ENCODE assay signal across 14 cellular contexts in the genomic region with DNA sequence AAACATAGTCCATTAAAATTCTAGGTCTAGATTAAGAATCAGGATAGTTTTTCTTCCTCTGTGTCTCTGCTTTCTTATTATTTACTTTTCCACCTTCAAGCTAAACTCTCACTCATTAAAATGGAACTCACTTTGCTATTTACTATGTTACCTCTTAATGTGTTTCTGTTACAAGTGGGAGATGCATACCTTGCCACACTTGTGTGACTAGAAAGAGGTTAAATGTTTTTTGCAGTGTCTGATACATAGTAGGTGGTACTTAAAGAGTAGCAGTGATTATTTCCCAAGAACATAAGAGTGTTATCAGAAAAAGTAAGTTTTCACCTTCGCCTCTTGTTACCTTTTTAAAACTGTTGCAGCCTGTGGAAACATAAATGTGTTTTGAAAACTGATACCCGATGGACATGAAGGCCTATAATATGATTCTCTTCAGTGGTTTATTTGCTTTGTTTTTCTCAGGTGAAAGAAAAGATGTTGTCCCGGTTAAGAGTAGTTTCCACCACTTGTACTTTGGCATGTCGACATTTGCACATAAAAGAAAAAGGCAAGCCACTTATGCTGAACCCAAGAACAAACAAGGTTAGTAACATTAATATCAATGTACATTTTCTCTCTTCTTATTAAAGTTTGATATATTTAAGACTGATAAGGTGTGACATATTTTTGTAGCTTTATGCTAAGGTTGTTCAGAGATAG. TPM values are rescaled to one million over a fixed set of nuclear protein-coding genes. Genes with fewer than 3 reads are reported as not detected.
A peak's percentile ranks its signal among the peaks of the same experiment; 100 is the strongest.
DNase-seq lines count a peak whose midpoint lies in the region; TF ChIP-seq lines count a peak whose summit lies in the region.
"Had no signal": no experiment of that assay in that cellular context is flagged by ENCODE, and none has a peak within 500 bp of the region (broad histone marks: within the 10 kb centered on the region; RNA-seq: fewer than 3 reads in every experiment).

No MANE protein-coding gene starts in this region.

- no peak overlapping the region for H3K4me3 ChIP-seq in HEK293 (ENCODE audit: low read depth, low read length)
- no peak overlapping the region for H3K4me3 ChIP-seq in stomach
- no peak overlapping the region for H3K4me3 ChIP-seq in MG63
- H3K4me3 ChIP-seq: GM12878, SK-N-MC had no signal

- peaks cover 8% of the 10 kb centered on the region for H3K9me3 Mint-ChIP-seq in activated CD4-positive, alpha-beta T cell treated with anti-CD3 and anti-CD28 coated beads, Interleukin-2, amount 10 ng/mL, durations not matched to agents 7 days and 5 days

- intact Hi-C loops in stomach (cut with DNase I; ENCODE audit: low total_unique reads): no loop called here

- POLR2A ChIA-PET in HEK293 (lab: Yijun Ruan, JAX): interaction anchor here (0.5 to 0.7 kb wide), 2 partner anchors 12 to 71 kb away, joined by 3 to 5 read pairs; no protein-coding TSS in a partner anchor
- POLR2A ChIA-PET in activated CD4-positive, alpha-beta T cell treated with anti-CD3 and anti-CD28 coated beads, Interleukin-2, amount 10 ng/mL, durations not matched to agents 7 days and 5 days (lab: Charles Lee): no interaction called here

- no peaks in the 10 kb centered on the region for H3K27me3 ChIP-seq in stomach
- H3K27me3 ChIP-seq in MG63: no peaks in the 10 kb centered on the region

- H3K9me3 ChIP-seq in HEK293 (ENCODE audit: control insufficient read depth, insufficient read depth, low read depth, low read length) (no peaks in the 10 kb centered on the region), stomach (peaks cover 0 to 6% (median 0%) of the 10 kb centered on the region in 4 donors), MG63 (no peaks in the 10 kb centered on the region)

- H3K27ac ChIP-seq in HEK293 (ENCODE audit: extremely low read depth, low read depth, low read length) (0 out of 2 replicates have a peak overlapping the region, but pooled peaks have one; percentile 9), stomach (peak overlapping the region in 4 of 5 donors; percentile 36 to 62 (median 60))
- H3K27ac ChIP-seq: SK-N-MC had no signal

- peaks cover 2% of the 10 kb centered on the region for H3K4me1 ChIP-seq in HEK293 (ENCODE audit: control insufficient read depth, insufficient read depth, low read length)
- H3K4me1 ChIP-seq in stomach: peaks cover 0 to 35% (median 3%) of the 10 kb centered on the region in 4 donors

- H3K36me3 Mint-ChIP-seq in activated CD4-positive, alpha-beta T cell treated with anti-CD3 and anti-CD28 coated beads, Interleukin-2, amount 10 ng/mL, durations not matched to agents 7 days and 5 days (ENCODE audit: low read depth): peaks cover 60% of the 10 kb centered on the region

- CTCF ChIA-PET in HEK293 (lab: Yijun Ruan, JAX): interaction anchor here (0.6 to 1.3 kb wide), 3 partner anchors 10 to 88 kb away, joined by 3 read pairs; no protein-coding TSS in a partner anchor
- CTCF ChIA-PET in activated CD4-positive, alpha-beta T cell treated with anti-CD3 and anti-CD28 coated beads, Interleukin-2, amount 10 ng/mL, durations not matched to agents 7 days and 5 days (lab: Charles Lee): interaction anchor here (0.6 to 0.7 kb wide), 2 partner anchors 13 to 141 kb away, joined by 3 read pairs; no protein-coding TSS in a partner anchor

- H3K4me1 Mint-ChIP-seq in activated CD4-positive, alpha-beta T cell treated with anti-CD3 and anti-CD28 coated beads, Interleukin-2, amount 10 ng/mL, durations not matched to agents 7 days and 5 days: peaks cover 9% of the 10 kb centered on the region

- H3K27me3 Mint-ChIP-seq in activated CD4-positive, alpha-beta T cell treated with anti-CD3 and anti-CD28 coated beads, Interleukin-2, amount 10 ng/mL, durations not matched to agents 7 days and 5 days: no peaks in the 10 kb centered on the region

- peak; percentile 51 for DNase-seq in NCI-H510A treated with DMSO at 0.1 percent for 48 hours (lab: John Stamatoyannopoulos, UW)
- DNase-seq in NCI-H510A (lab: John Stamatoyannopoulos, UW): no peak
- peak; percentile 12 for DNase-seq in NCI-H2196 treated with DMSO at 0.1 percent for 48 hours (lab: John Stamatoyannopoulos, UW; ENCODE audit: unreplicated experiment)
- DNase-seq in stomach: no peak
- DNase-seq in activated CD4-positive, alpha-beta T cell treated with anti-CD3 and anti-CD28 coated beads, Interleukin-2, amount 10 ng/mL, durations not matched to agents 7 days and 5 days: no peak
- DNase-seq in MG63: no peak
- DNase-seq in GDM1 (lab: John Stamatoyannopoulos, UW): no peak
- DNase-seq: C1 segment of cervical spinal cord, IMR-90, NCI-H187, NCI-H748 treated with DMSO at 0.1 percent for 48 hours had no signal

- whole genome bisulfite sequencing in stomach, 5 donors: 33 to 61% (median 54%) methylated on average over 4 of the region's 4 CpGs

- TF ChIP-seq CTCF in HEK293 (tag by site-specific recombination; IDR thresholded peaks at IDR 0.05) (no peak), stomach (IDR thresholded peaks at IDR 0.05) (no peak)

- no peak for TF ChIP-seq EP300 in stomach (IDR thresholded peaks at IDR 0.05)

- H3K4me3 Mint-ChIP-seq in activated CD4-positive, alpha-beta T cell treated with anti-CD3 and anti-CD28 coated beads, Interleukin-2, amount 10 ng/mL, durations not matched to agents 7 days and 5 days: no peak overlapping the region

- no peak overlapping the region for H3K27ac Mint-ChIP-seq in activated CD4-positive, alpha-beta T cell treated with anti-CD3 and anti-CD28 coated beads, Interleukin-2, amount 10 ng/mL, durations not matched to agents 7 days and 5 days

- no peak for TF ChIP-seq POLR2A in stomach (IDR thresholded peaks at IDR 0.05)

- H3K36me3 ChIP-seq in HEK293 (ENCODE audit: control insufficient read depth in 2 of 2, insufficient read depth in 1 of 2, low read length in 2 of 2) (peaks cover 22% of the 10 kb centered on the region in 2 experiments; a peak in 2 of 3 replicates), stomach (peaks cover 0 to 34% (median 32%) of the 10 kb centered on the region in 4 donors), MG63 (peaks cover 14% of the 10 kb centered on the region)

TF ChIP-seq in HEK293, 187 proteins besides CTCF, POLR2A, EP300 and RAD21 (continues in another document):
- TF ChIP-seq KLF1 (tag by site-specific recombination; IDR thresholded peaks at IDR 0.05) (no peak), ZNF391 (tag by site-specific recombination; IDR thresholded peaks at IDR 0.05; ENCODE audit: borderline replicate concordance, low read depth) (no peak), ZBTB17 (tag by site-specific recombination; IDR thresholded peaks at IDR 0.05) (no peak), SCRT2 (tag by site-specific recombination; IDR thresholded peaks at IDR 0.05) (no peak), ZNF202 (tag by site-specific recombination; IDR thresholded peaks at IDR 0.05; ENCODE audit: borderline replicate concordance) (no peak), YY1 (tag by site-specific recombination; IDR thresholded peaks at IDR 0.05) (no peak), KLF16 (tag by site-specific recombination; IDR thresholded peaks at IDR 0.05) (no peak), ZNF837 (tag by site-specific recombination; IDR thresholded peaks at IDR 0.05) (no peak), ZNF585B (tag by site-specific recombination; IDR thresholded peaks at IDR 0.05) (no peak), ZNF350 (tag by site-specific recombination; IDR thresholded peaks at IDR 0.05) (0 out of 2 replicates have a peak, but pooled peaks have one; percentile 20), ZNF776 (tag by site-specific recombination; IDR thresholded peaks at IDR 0.05; ENCODE audit: borderline replicate concordance) (no peak), ZNF747 (tag by site-specific recombination; IDR thresholded peaks at IDR 0.05) (no peak), ZBTB21 (tag by site-specific recombination; IDR thresholded peaks at IDR 0.05) (no peak)
- TF ChIP-seq, protein P1, sequence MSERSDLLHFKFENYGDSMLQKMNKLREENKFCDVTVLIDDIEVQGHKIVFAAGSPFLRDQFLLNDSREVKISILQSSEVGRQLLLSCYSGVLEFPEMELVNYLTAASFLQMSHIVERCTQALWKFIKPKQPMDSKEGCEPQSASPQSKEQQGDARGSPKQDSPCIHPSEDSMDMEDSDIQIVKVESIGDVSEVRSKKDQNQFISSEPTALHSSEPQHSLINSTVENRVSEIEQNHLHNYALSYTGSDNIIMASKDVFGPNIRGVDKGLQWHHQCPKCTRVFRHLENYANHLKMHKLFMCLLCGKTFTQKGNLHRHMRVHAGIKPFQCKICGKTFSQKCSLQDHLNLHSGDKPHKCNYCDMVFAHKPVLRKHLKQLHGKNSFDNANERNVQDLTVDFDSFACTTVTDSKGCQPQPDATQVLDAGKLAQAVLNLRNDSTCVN (tag by site-specific recombination; optimal IDR thresholded peaks at IDR 0.05): no peak
- TF ChIP-seq, protein P2, sequence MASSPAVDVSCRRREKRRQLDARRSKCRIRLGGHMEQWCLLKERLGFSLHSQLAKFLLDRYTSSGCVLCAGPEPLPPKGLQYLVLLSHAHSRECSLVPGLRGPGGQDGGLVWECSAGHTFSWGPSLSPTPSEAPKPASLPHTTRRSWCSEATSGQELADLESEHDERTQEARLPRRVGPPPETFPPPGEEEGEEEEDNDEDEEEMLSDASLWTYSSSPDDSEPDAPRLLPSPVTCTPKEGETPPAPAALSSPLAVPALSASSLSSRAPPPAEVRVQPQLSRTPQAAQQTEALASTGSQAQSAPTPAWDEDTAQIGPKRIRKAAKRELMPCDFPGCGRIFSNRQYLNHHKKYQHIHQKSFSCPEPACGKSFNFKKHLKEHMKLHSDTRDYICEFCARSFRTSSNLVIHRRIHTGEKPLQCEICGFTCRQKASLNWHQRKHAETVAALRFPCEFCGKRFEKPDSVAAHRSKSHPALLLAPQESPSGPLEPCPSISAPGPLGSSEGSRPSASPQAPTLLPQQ (tag by site-specific recombination; IDR thresholded peaks at IDR 0.05): 0 out of 2 replicates have a peak, but pooled peaks have one; percentile 10
- TF ChIP-seq, protein P3, sequence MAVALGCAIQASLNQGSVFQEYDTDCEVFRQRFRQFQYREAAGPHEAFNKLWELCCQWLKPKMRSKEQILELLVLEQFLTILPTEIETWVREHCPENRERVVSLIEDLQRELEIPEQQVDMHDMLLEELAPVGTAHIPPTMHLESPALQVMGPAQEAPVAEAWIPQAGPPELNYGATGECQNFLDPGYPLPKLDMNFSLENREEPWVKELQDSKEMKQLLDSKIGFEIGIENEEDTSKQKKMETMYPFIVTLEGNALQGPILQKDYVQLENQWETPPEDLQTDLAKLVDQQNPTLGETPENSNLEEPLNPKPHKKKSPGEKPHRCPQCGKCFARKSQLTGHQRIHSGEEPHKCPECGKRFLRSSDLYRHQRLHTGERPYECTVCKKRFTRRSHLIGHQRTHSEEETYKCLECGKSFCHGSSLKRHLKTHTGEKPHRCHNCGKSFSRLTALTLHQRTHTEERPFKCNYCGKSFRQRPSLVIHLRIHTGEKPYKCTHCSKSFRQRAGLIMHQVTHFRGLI (tag by site-specific recombination; IDR thresholded peaks at IDR 0.05): no peak

RNA-seq across cellular contexts. Expression of a gene that starts 16.6 kb away (rescaled TPM):
- 100 to 1,000 TPM in 1 of 5 donors, 10 to 100 TPM in 4; 32.7 to 100 (median 84.9) TPM for total RNA-seq in stomach
- 10 to 100 TPM; 16.6 to 40.6 (median 29.8) TPM for polyA plus RNA-seq in stomach
- 10 to 100 TPM; 84.1 to 98.5 TPM for total RNA-seq in activated CD4-positive, alpha-beta T cell treated with anti-CD3 and anti-CD28 coated beads, Interleukin-2, amount 10 ng/mL, durations not matched to agents 7 days and 5 days
- 59.8 and 68.3 TPM in 2 replicates for total RNA-seq in MG63 (2014; rRNA removed; shearing (Covaris generic); ENCODE audit: low replicate concordance)

Comparison
In these comparisons a context has a peak if more than half of its experiments do, and no peak if none do; other contexts are left out.
1. DNase-seq: peak in NCI-H510A treated with DMSO at 0.1 percent for 48 hours (single experiment) and NCI-H2196 treated with DMSO at 0.1 percent for 48 hours (single experiment); none in NCI-H510A (single experiment), stomach (single experiment), activated CD4-positive, alpha-beta T cell treated with anti-CD3 and anti-CD28 coated beads, Interleukin-2, amount 10 ng/mL, durations not matched to agents 7 days and 5 days (single experiment), MG63 (single experiment) and GDM1 (single experiment).